16 cellular contexts compared by ENCODE assay signal in the genomic region with DNA sequence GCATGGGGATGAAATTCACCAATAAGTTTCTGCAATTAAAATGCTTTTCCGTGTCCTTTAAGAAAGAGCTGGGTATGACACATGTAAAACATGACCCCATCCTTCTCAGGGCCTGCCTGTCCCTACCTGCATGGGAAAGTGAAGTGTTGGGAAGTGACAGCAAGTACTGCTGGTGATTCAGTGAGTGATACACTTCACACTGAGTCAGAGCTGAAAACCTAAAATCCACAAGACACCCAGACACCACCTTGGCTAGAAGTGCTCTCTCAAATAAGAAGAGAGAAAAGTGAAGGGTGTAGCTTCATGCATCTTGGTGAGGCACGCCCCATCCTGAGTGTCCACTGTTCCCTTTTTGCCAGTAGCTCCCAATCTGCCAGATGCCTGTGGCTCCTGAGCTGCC. TPM values are rescaled to one million over a fixed set of nuclear protein-coding genes. Genes with fewer than 3 reads are reported as not detected.
DNase-seq lines count a peak whose midpoint lies in the region; ATAC-seq and TF ChIP-seq lines count a peak whose summit lies in the region.
"Had no signal": no experiment of that assay in that cellular context is flagged by ENCODE, and none has a peak within 500 bp of the region (broad histone marks: within the 10 kb centered on the region; RNA-seq: fewer than 3 reads in every experiment).

No MANE protein-coding gene starts in this region.

- no peak overlapping the region for H3K4me3 Mint-ChIP-seq in activated naive CD4-positive, alpha-beta T cell treated with anti-CD3 and anti-CD28 coated beads, Interleukin-2, amount 10 ng/mL, durations not matched to agents 7 days and 5 days
- peak overlapping the region; percentile 48 for H3K4me3 Mint-ChIP-seq in central memory CD8-positive, alpha-beta T cell
- H3K4me3 Mint-ChIP-seq: stimulated activated memory B cell treated with anti-CD40 and anti-IgM and Interleukin-4, amounts not matched to agents 10 μg/mL and 1 μg/mL and 100 μg/mL, for 72 hours had no signal

- WGBS in hepatocyte (ENCODE audit: low lambda C conversion rate, missing lambda C conversion rate): 83% methylated on average over 2 of the region's 2 CpGs

- H3K79me2 ChIP-seq in hepatocyte: peaks cover 71% of the 10 kb centered on the region

- DNase-seq in activated naive CD4-positive, alpha-beta T cell treated with anti-CD3 and anti-CD28 coated beads, Interleukin-2, amount 10 ng/mL, durations not matched to agents 7 days and 5 days: no peak
- no peak for DNase-seq in activated naive CD4-positive, alpha-beta T cell (lab: John Stamatoyannopoulos, UW)
- DNase-seq in RWPE1 (ENCODE audit: low spot score) (peak; percentile 94), hepatocyte (ENCODE audit: low spot score) (no peak), SHP77 (lab: John Stamatoyannopoulos, UW) (no peak), mucosa of gallbladder (ENCODE audit: low spot score) (no peak)
- no peak for DNase-seq in central memory CD8-positive, alpha-beta T cell (ENCODE audit: low spot score in 2 of 2)
- peak; percentile 36 for DNase-seq in stimulated activated CD8-positive, alpha-beta memory T cell treated with anti-CD3 and anti-CD28 coated beads, Interleukin-4, amount 100 ng/mL, for 48 hours
- DNase-seq: activated CD4-positive, CD25-positive, alpha-beta regulatory T cell treated with anti-CD3 and anti-CD28 coated beads, Interleukin-2, amount 50 U/mL, for 72 hours; dermis blood vessel endothelial cell; DMS153; foreskin fibroblast; NCI-H2227 treated with DMSO at 0.1 percent for 48 hours; stimulated activated CD4-positive, alpha-beta T cell treated with anti-CD3 and anti-CD28 coated beads, Interleukin-2, amount 100 ng/mL, for 48 hours; uterus had no signal

- peaks cover 13% of the 10 kb centered on the region for H4K20me1 ChIP-seq in hepatocyte (ENCODE audit: insufficient read depth, poor library complexity, severe bottlenecking)

- TF ChIP-seq CTCF in RWPE1 (conservative IDR thresholded peaks at IDR 0.05; ENCODE audit: low read depth) (no peak), hepatocyte (IDR thresholded peaks at IDR 0.05; ENCODE audit: poor library complexity) (no peak)

- H3K36me3 Mint-ChIP-seq in activated naive CD4-positive, alpha-beta T cell treated with anti-CD3 and anti-CD28 coated beads, Interleukin-2, amount 10 ng/mL, durations not matched to agents 7 days and 5 days: peaks cover 53% of the 10 kb centered on the region
- peaks cover 46% of the 10 kb centered on the region for H3K36me3 Mint-ChIP-seq in central memory CD8-positive, alpha-beta T cell (ENCODE audit: insufficient read depth)

- POLR2A ChIA-PET in RWPE1 (lab: Yijun Ruan, JAX; ENCODE audit: low non-redundant PET): interaction anchor here (0.7 to 0.9 kb wide), 2 partner anchors 76 to 786 kb away, joined by 3 read pairs; a partner anchor contains a TSS

- CTCF ChIA-PET in activated naive CD4-positive, alpha-beta T cell treated with anti-CD3 and anti-CD28 coated beads, Interleukin-2, amount 10 ng/mL, durations not matched to agents 7 days and 5 days (lab: Charles Lee): no interaction called here
- CTCF ChIA-PET in RWPE1 (lab: Yijun Ruan, JAX): interaction anchor here (0.6 to 0.7 kb wide), 2 partner anchors 697 to 924 kb away, joined by 3 read pairs; no protein-coding TSS in a partner anchor

- H3K9me3 Mint-ChIP-seq in activated naive CD4-positive, alpha-beta T cell treated with anti-CD3 and anti-CD28 coated beads, Interleukin-2, amount 10 ng/mL, durations not matched to agents 7 days and 5 days: no peaks in the 10 kb centered on the region
- H3K9me3 Mint-ChIP-seq in central memory CD8-positive, alpha-beta T cell: no peaks in the 10 kb centered on the region
- H3K9me3 Mint-ChIP-seq: stimulated activated memory B cell treated with anti-CD40 and anti-IgM and Interleukin-4, amounts not matched to agents 10 μg/mL and 1 μg/mL and 100 μg/mL, for 72 hours had no signal

- no peaks in the 10 kb centered on the region for H3K9me3 ChIP-seq in hepatocyte (ENCODE audit: low read depth)
- H3K9me3 ChIP-seq: uterus had no signal

- H3K27ac Mint-ChIP-seq in activated naive CD4-positive, alpha-beta T cell treated with anti-CD3 and anti-CD28 coated beads, Interleukin-2, amount 10 ng/mL, durations not matched to agents 7 days and 5 days: peak overlapping the region; percentile 46
- peak overlapping the region; percentile 96 for H3K27ac Mint-ChIP-seq in central memory CD8-positive, alpha-beta T cell (ENCODE audit: low read depth)
- H3K27ac Mint-ChIP-seq: stimulated activated memory B cell treated with anti-CD40 and anti-IgM and Interleukin-4, amounts not matched to agents 10 μg/mL and 1 μg/mL and 100 μg/mL, for 72 hours had no signal

- ATAC-seq in central memory CD8-positive, alpha-beta T cell (replicated peaks; ENCODE audit: extremely low read depth, poor library complexity, severe bottlenecking): peak; percentile 26
- ATAC-seq: stimulated activated memory B cell treated with anti-CD40 and anti-IgM and Interleukin-4, amounts not matched to agents 10 μg/mL and 1 μg/mL and 100 μg/mL, for 72 hours had no signal

- no peaks in the 10 kb centered on the region for H3K27me3 ChIP-seq in hepatocyte
- H3K27me3 ChIP-seq: uterus had no signal

- peaks cover 54% of the 10 kb centered on the region for H3K4me1 Mint-ChIP-seq in activated naive CD4-positive, alpha-beta T cell treated with anti-CD3 and anti-CD28 coated beads, Interleukin-2, amount 10 ng/mL, durations not matched to agents 7 days and 5 days
- H3K4me1 Mint-ChIP-seq in central memory CD8-positive, alpha-beta T cell: peaks cover 55% of the 10 kb centered on the region

- no peak overlapping the region for H3K4me3 ChIP-seq in hepatocyte
- H3K4me3 ChIP-seq: uterus had no signal

- peaks cover 12% of the 10 kb centered on the region for H3K4me1 ChIP-seq in hepatocyte (ENCODE audit: insufficient read depth)

- no peaks in the 10 kb centered on the region for H3K9me2 ChIP-seq in hepatocyte (replicated peaks; ENCODE audit: insufficient read depth)

- H2AFZ ChIP-seq in hepatocyte: no peak overlapping the region

- H3K27ac ChIP-seq in RWPE1 (peak overlapping the region; percentile 85), hepatocyte (no peak overlapping the region)
- H3K27ac ChIP-seq: uterus had no signal

- no peak overlapping the region for H3K4me2 ChIP-seq in hepatocyte

- H3K27me3 Mint-ChIP-seq in activated naive CD4-positive, alpha-beta T cell treated with anti-CD3 and anti-CD28 coated beads, Interleukin-2, amount 10 ng/mL, durations not matched to agents 7 days and 5 days: no peaks in the 10 kb centered on the region
- no peaks in the 10 kb centered on the region for H3K27me3 Mint-ChIP-seq in central memory CD8-positive, alpha-beta T cell
- H3K27me3 Mint-ChIP-seq: stimulated activated memory B cell treated with anti-CD40 and anti-IgM and Interleukin-4, amounts not matched to agents 10 μg/mL and 1 μg/mL and 100 μg/mL, for 72 hours had no signal

- H3K36me3 ChIP-seq in hepatocyte (replicated peaks; ENCODE audit: insufficient read depth, low read depth): no peaks in the 10 kb centered on the region
- H3K36me3 ChIP-seq: uterus had no signal

RNA-seq across cellular contexts. Expression of a gene that starts 3.3 kb away (rescaled TPM):
- total RNA-seq in hepatocyte: 24.0 and 26.9 TPM in 2 replicates
- polyA plus RNA-seq in hepatocyte: 16.7 and 18.4 TPM in 2 replicates
- 21.3 TPM for total RNA-seq in mucosa of gallbladder

Comparison
In these comparisons a context has a peak if more than half of its experiments do, and no peak if none do; other contexts are left out.
1. DNase-seq: peak in RWPE1 (single experiment) and stimulated activated CD8-positive, alpha-beta memory T cell treated with anti-CD3 and anti-CD28 coated beads, Interleukin-4, amount 100 ng/mL, for 48 hours (single experiment); none in activated naive CD4-positive, alpha-beta T cell treated with anti-CD3 and anti-CD28 coated beads, Interleukin-2, amount 10 ng/mL, durations not matched to agents 7 days and 5 days (single experiment), activated naive CD4-positive, alpha-beta T cell (0 of 4), central memory CD8-positive, alpha-beta T cell (0 of 2), hepatocyte (single experiment), SHP77 (0 of 2) and mucosa of gallbladder (single experiment).